13 cellular contexts compared by ENCODE assay signal in genomic region chr11:623999-624704, GRCh38. TPM values are rescaled to one million over a fixed set of nuclear protein-coding genes. Genes with fewer than 3 reads are reported as not detected.
A peak's percentile ranks its signal among the peaks of the same experiment; 100 is the strongest.
DNase-seq lines count a peak whose midpoint lies in the region; ATAC-seq and TF ChIP-seq lines count a peak whose summit lies in the region.
"Had no signal": no experiment of that assay in that cellular context is flagged by ENCODE, and none has a peak within 500 bp of the region (broad histone marks: within the 10 kb centered on the region; RNA-seq: fewer than 3 reads in every experiment).

No MANE protein-coding gene starts in this region.

- TF ChIP-seq CTCF in HEK293 (tag by site-specific recombination; IDR thresholded peaks at IDR 0.05) (no peak), RWPE2 (IDR thresholded peaks at IDR 0.05; ENCODE audit: poor library complexity, severe bottlenecking) (no peak), hepatocyte (IDR thresholded peaks at IDR 0.05; ENCODE audit: poor library complexity) (no peak), transverse colon (IDR thresholded peaks at IDR 0.05) (no peak)

- H3K4me1 ChIP-seq in HEK293 (ENCODE audit: control insufficient read depth, insufficient read depth, low read length) (no peaks in the 10 kb centered on the region), RWPE2 (ENCODE audit: insufficient read depth, poor library complexity, severe bottlenecking) (no peaks in the 10 kb centered on the region), hepatocyte (ENCODE audit: insufficient read depth) (peaks cover 14% of the 10 kb centered on the region), transverse colon (peaks cover 6 to 22% (median 19%) of the 10 kb centered on the region in 4 donors)

- no peak for TF ChIP-seq EP300 in transverse colon (IDR thresholded peaks at IDR 0.05; ENCODE audit: low read depth)

- CTCF ChIA-PET in HEK293 (lab: Yijun Ruan, JAX): interaction anchor here (1.0 kb wide), 1 partner anchor 99 kb away, joined by 4 read pairs; no protein-coding TSS in a partner anchor

- H3K4me3 ChIP-seq in HEK293 (ENCODE audit: low read depth, low read length) (no peak overlapping the region), RWPE2 (ENCODE audit: severe bottlenecking) (no peak overlapping the region), hepatocyte (no peak overlapping the region), transverse colon (peak overlapping the region in 3 of 4 donors; percentile 37 to 52 (median 42))
- H3K4me3 ChIP-seq: lung had no signal

- H3K27me3 ChIP-seq in RWPE2 (ENCODE audit: insufficient read depth, poor library complexity, severe bottlenecking): no peaks in the 10 kb centered on the region
- no peaks in the 10 kb centered on the region for H3K27me3 ChIP-seq in hepatocyte
- peaks cover 26% of the 10 kb centered on the region for H3K27me3 ChIP-seq in transverse colon

- intact Hi-C loops in transverse colon (cut with DNase I; ENCODE audit: low total_unique reads): no loop called here

- H4K20me1 ChIP-seq in hepatocyte (ENCODE audit: insufficient read depth, poor library complexity, severe bottlenecking): no peaks in the 10 kb centered on the region

- 82% methylated on average over 20 of the region's 25 CpGs for WGBS in hepatocyte (ENCODE audit: low lambda C conversion rate, missing lambda C conversion rate)
- 55% methylated on average over 17 of the region's 25 CpGs; no CpG with 5 or more reads in 1 of the 2 donors for whole genome bisulfite sequencing in transverse colon (ENCODE audit: low coverage in 1 of 2), 2 donors

- in situ Hi-C loops in transverse colon (cut with MboI; ENCODE audit: low pct_ligation_motif_present in 1 of 4, low pct_unique_long_range_greater_than_20kb in 1 of 4, low sequenced_read_pairs in 3 of 4): no loop called here

- no peak overlapping the region for H2AFZ ChIP-seq in hepatocyte

- peaks cover 0 to 3% of the 10 kb centered on the region in 2 experiments; a peak in 1 of 3 replicates for H3K36me3 ChIP-seq in HEK293 (ENCODE audit: control insufficient read depth in 2 of 2, insufficient read depth in 1 of 2, low read length in 2 of 2)
- H3K36me3 ChIP-seq in RWPE2 (ENCODE audit: low read depth): no peaks in the 10 kb centered on the region
- no peaks in the 10 kb centered on the region for H3K36me3 ChIP-seq in hepatocyte (replicated peaks; ENCODE audit: insufficient read depth, low read depth)
- H3K36me3 ChIP-seq in transverse colon: no peaks in the 10 kb centered on the region
- H3K36me3 ChIP-seq: neutrophil had no signal

- H3K4me2 ChIP-seq in hepatocyte: peak overlapping the region; percentile 72

- no peaks in the 10 kb centered on the region for H3K9me2 ChIP-seq in hepatocyte (replicated peaks; ENCODE audit: insufficient read depth)

- peak; percentile 52 for ATAC-seq in RWPE2 (ENCODE audit: low read depth)
- no peak for ATAC-seq in SK-N-SH treated with all-trans-retinoic acid at 6 μM for 48 hours
- ATAC-seq in GM19328 (IDR thresholded peaks at IDR 0.05; ENCODE audit: unreplicated experiment): no peak
- ATAC-seq: Right ventricle myocardium inferior had no signal

- no peaks in the 10 kb centered on the region for H3K9me3 ChIP-seq in HEK293 (ENCODE audit: control insufficient read depth, insufficient read depth, low read depth, low read length)
- H3K9me3 ChIP-seq in RWPE2 (ENCODE audit: severe bottlenecking): no peaks in the 10 kb centered on the region
- no peaks in the 10 kb centered on the region for H3K9me3 ChIP-seq in hepatocyte (ENCODE audit: low read depth)
- H3K9me3 ChIP-seq in transverse colon: no peaks in the 10 kb centered on the region
- H3K9me3 ChIP-seq: neutrophil had no signal

- peak; percentile 43 for TF ChIP-seq POLR2A in transverse colon (IDR thresholded peaks at IDR 0.05)

- no peaks in the 10 kb centered on the region for H3K79me2 ChIP-seq in hepatocyte

- POLR2A ChIA-PET in HEK293 (lab: Yijun Ruan, JAX): no interaction called here

- H3K27ac ChIP-seq in HEK293 (ENCODE audit: extremely low read depth, low read depth, low read length): no peak overlapping the region
- no peak overlapping the region for H3K27ac ChIP-seq in RWPE2 (ENCODE audit: poor library complexity, severe bottlenecking)
- peak overlapping the region; percentile 93 for H3K27ac ChIP-seq in hepatocyte
- H3K27ac ChIP-seq in transverse colon: peak overlapping the region; percentile 82 to 91 (median 86)
- H3K27ac ChIP-seq: neutrophil had no signal

- peak; percentile 79 for DNase-seq in RWPE2 (ENCODE audit: low spot score)
- DNase-seq in hepatocyte (ENCODE audit: low spot score): peak; percentile 82
- DNase-seq in transverse colon: peak; percentile 92
- no peak for DNase-seq in stimulated activated CD4-positive, alpha-beta T cell treated with anti-CD3 and anti-CD28 coated beads, Interleukin-2, amount 100 ng/mL, for 48 hours
- DNase-seq: NCI-H69 had no signal

TF ChIP-seq in HEK293, 187 proteins besides CTCF, POLR2A, EP300 and RAD21 (continues in another document):
- TF ChIP-seq ZBTB8A (tag by site-specific recombination; IDR thresholded peaks at IDR 0.05) (no peak), ZSCAN4 (tag by site-specific recombination; IDR thresholded peaks at IDR 0.05) (no peak), ZNF571 (tag by site-specific recombination; IDR thresholded peaks at IDR 0.05) (no peak), ZNF423 (tag by site-specific recombination; IDR thresholded peaks at IDR 0.05) (no peak), ZNF629 (tag by site-specific recombination; IDR thresholded peaks at IDR 0.05) (0 out of 2 replicates have a peak, but pooled peaks have one; percentile 12), ZNF341 (tag by site-specific recombination; IDR thresholded peaks at IDR 0.05; ENCODE audit: low read depth) (no peak)

TF ChIP-seq in SK-N-SH treated with all-trans-retinoic acid at 6 μM for 48 hours, 23 proteins besides CTCF, POLR2A, EP300 and RAD21 (continues in another document):
- TF ChIP-seq, protein P1, sequence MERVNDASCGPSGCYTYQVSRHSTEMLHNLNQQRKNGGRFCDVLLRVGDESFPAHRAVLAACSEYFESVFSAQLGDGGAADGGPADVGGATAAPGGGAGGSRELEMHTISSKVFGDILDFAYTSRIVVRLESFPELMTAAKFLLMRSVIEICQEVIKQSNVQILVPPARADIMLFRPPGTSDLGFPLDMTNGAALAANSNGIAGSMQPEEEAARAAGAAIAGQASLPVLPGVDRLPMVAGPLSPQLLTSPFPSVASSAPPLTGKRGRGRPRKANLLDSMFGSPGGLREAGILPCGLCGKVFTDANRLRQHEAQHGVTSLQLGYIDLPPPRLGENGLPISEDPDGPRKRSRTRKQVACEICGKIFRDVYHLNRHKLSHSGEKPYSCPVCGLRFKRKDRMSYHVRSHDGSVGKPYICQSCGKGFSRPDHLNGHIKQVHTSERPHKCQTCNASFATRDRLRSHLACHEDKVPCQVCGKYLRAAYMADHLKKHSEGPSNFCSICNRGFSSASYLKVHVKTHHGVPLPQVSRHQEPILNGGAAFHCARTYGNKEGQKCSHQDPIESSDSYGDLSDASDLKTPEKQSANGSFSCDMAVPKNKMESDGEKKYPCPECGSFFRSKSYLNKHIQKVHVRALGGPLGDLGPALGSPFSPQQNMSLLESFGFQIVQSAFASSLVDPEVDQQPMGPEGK (CRISPR knock-in tag; IDR thresholded peaks at IDR 0.05; ENCODE audit: borderline replicate concordance): no peak
- TF ChIP-seq ZNF8 (CRISPR knock-in tag; IDR thresholded peaks at IDR 0.05) (no peak), ZC3H10 (CRISPR knock-in tag; IDR thresholded peaks at IDR 0.05) (no peak), ZFP30 (CRISPR knock-in tag; IDR thresholded peaks at IDR 0.05) (no peak), POU6F1 (CRISPR knock-in tag; IDR thresholded peaks at IDR 0.05; ENCODE audit: borderline replicate concordance, low read depth) (no peak), RARB (CRISPR knock-in tag; IDR thresholded peaks at IDR 0.05) (no peak), TCF4 (CRISPR knock-in tag; IDR thresholded peaks at IDR 0.05; ENCODE audit: borderline replicate concordance) (no peak), GLIS3 (CRISPR knock-in tag; IDR thresholded peaks at IDR 0.05) (no peak), ZNF565 (CRISPR knock-in tag; conservative IDR thresholded peaks at IDR 0.05; ENCODE audit: low read depth) (no peak), OSR1 (CRISPR knock-in tag; IDR thresholded peaks at IDR 0.05) (no peak), CSRNP3 (CRISPR knock-in tag; IDR thresholded peaks at IDR 0.05) (no peak)

RNA-seq across cellular contexts. Expression of gene CDHR5, which starts 0.6 kb away (rescaled TPM):
- total RNA-seq in hepatocyte (91.5 and 114 TPM in 2 replicates), transverse colon (1,000 to 10,000 TPM in 1 of 4 donors, 100 to 1,000 TPM in 3; 256 to 1,063 (median 597) TPM)
- polyA plus RNA-seq in hepatocyte: 142 and 166 TPM in 2 replicates
- total RNA-seq: CD8-positive, alpha-beta memory T cell; epithelial cell of proximal tubule; lung; Right ventricle myocardium inferior had no signal
- polyA plus RNA-seq: CD8-positive, alpha-beta memory T cell had no signal

RNA-seq across cellular contexts. Expression of gene SCT, which starts 2.8 kb away (rescaled TPM):
- total RNA-seq in hepatocyte: not detected in 2 replicates
- polyA plus RNA-seq in hepatocyte: 20.5 and 21.7 TPM in 2 replicates
- total RNA-seq in transverse colon: not detected
- total RNA-seq: CD8-positive, alpha-beta memory T cell; epithelial cell of proximal tubule; lung; Right ventricle myocardium inferior had no signal
- polyA plus RNA-seq: CD8-positive, alpha-beta memory T cell; lung had no signal

RNA-seq across cellular contexts. Expression of gene IRF7, which starts 8.4 kb away (rescaled TPM):
- total RNA-seq in hepatocyte (9.3 and 10.4 TPM in 2 replicates), transverse colon (100 to 1,000 TPM in 1 of 4 donors, 10 to 100 TPM in 3; 40.4 to 122 (median 49.9) TPM)
- polyA plus RNA-seq in hepatocyte: 24.6 and 30.4 TPM in 2 replicates

RNA-seq across cellular contexts. Expression of gene DRD4, which starts 12.9 kb away (rescaled TPM):
- total RNA-seq in hepatocyte (not detected in 2 replicates), transverse colon (not detected)
- 1.1 and 2.9 TPM in 2 replicates for polyA plus RNA-seq in hepatocyte
- total RNA-seq: epithelial cell of proximal tubule had no signal
- polyA plus RNA-seq: CD8-positive, alpha-beta memory T cell had no signal

RNA-seq across cellular contexts. Expression of gene PHRF1, which starts 47.9 kb away (rescaled TPM):
- total RNA-seq in hepatocyte (25.6 and 26.9 TPM in 2 replicates), transverse colon (10 to 100 TPM; 28.4 to 60.6 (median 43.2) TPM)
- polyA plus RNA-seq in hepatocyte: 25.6 TPM in 2 replicates

Comparison
In these comparisons a context has a peak if more than half of its experiments do, and no peak if none do; other contexts are left out.
1. H3K27ac ChIP-seq: peak in hepatocyte (single experiment) and transverse colon (4 of 4); none in HEK293 (single experiment) and RWPE2 (single experiment).
2. H3K4me3 ChIP-seq: peak in transverse colon (3 of 4); none in HEK293 (single experiment), RWPE2 (single experiment) and hepatocyte (single experiment).
3. DNase-seq: peak in RWPE2 (single experiment), hepatocyte (single experiment) and transverse colon (single experiment); none in stimulated activated CD4-positive, alpha-beta T cell treated with anti-CD3 and anti-CD28 coated beads, Interleukin-2, amount 100 ng/mL, for 48 hours (0 of 2).